8 cellular contexts compared by ENCODE assay signal in the genomic region with DNA sequence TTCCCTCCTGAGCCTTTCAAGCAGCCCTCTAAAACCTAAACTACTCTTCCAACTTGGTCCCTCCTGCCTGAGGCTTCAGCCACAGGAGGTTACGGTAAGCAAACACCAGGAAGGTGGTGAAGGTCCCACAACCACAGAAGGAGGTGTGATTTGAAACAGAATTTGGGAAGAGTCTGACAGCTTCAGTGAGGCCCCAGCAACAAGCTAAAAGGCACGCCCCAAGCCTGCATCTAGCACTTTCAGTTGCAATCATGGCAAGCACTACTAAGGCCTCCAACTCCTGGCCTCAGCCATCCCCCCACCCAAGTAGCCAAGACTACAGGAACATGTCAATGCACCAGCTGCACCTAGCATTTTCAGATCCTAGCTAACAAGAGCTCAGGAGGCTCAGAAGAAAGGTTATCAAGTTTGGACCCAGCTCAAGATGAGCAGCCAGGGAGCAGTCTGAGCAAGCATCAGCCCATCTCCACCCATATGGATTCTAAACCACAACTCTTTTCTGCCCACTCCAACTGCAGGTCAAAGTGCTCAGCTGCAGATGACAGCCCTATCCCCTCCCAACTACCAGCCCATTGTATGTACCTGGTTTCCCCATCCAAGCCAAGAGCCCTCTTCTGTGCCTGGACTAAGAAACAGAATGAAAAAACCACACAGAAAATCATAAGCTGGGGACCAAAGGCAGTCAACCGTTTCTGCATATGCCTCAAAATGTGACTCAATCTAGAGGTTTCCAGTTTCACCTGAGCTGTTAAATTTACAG. TPM values are rescaled to one million over a fixed set of nuclear protein-coding genes. Genes with fewer than 3 reads are reported as not detected.
DNase-seq lines count a peak whose midpoint lies in the region; ATAC-seq and TF ChIP-seq lines count a peak whose summit lies in the region.

No MANE protein-coding gene starts in this region.

- H4K20me1 ChIP-seq in BLaER1 treated with 17β-estradiol and CSF1 and Interleukin-3, amounts not matched to agents 10 nM and 100 nM: peaks cover 6 to 88% (median 47%) of the 10 kb centered on the region in 11 experiments; a peak in 21 of 22 replicates
- no peaks in the 10 kb centered on the region for H4K20me1 ChIP-seq in mammary epithelial cell (ENCODE audit: insufficient read depth, low read length)

- peaks cover 73 to 96% (median 87%) of the 10 kb centered on the region in 10 experiments for H3K4me1 ChIP-seq in BLaER1 treated with 17β-estradiol and CSF1 and Interleukin-3, amounts not matched to agents 10 nM and 100 nM
- peaks cover 99% of the 10 kb centered on the region for H3K4me1 ChIP-seq in mammary epithelial cell (ENCODE audit: insufficient read depth, low read length)

- intact Hi-C loops in mammary epithelial cell (cut with micrococcal nuclease): no loop called here

- DNase-seq in NB4 (ENCODE audit: low read depth): peak; percentile 86
- DNase-seq in mammary epithelial cell: no peak
- DNase-seq in naive thymus-derived CD8-positive, alpha-beta T cell: peak in 4 of 10 donors; percentile 23 to 79 (median 54)
- no peak for DNase-seq in NCI-H748 (lab: John Stamatoyannopoulos, UW; ENCODE audit: unreplicated experiment)
- DNase-seq in Ammon's horn (ENCODE audit: low spot score): no peak
- no peak for DNase-seq in retina

- H3K4me3 Mint-ChIP-seq in naive thymus-derived CD8-positive, alpha-beta T cell: peak overlapping the region; percentile 61 to 90 (median 86)

- peak overlapping the region; percentile 72 to 86 (median 78); a peak in 21 of 22 replicates for H3K9ac ChIP-seq in BLaER1 treated with 17β-estradiol and CSF1 and Interleukin-3, amounts not matched to agents 10 nM and 100 nM
- H3K9ac ChIP-seq in mammary epithelial cell (ENCODE audit: insufficient read depth, low read length): no peak overlapping the region

- no peaks in the 10 kb centered on the region for H3K27me3 ChIP-seq in BLaER1 treated with 17β-estradiol and CSF1 and Interleukin-3, amounts not matched to agents 10 nM and 100 nM
- no peaks in the 10 kb centered on the region for H3K27me3 ChIP-seq in mammary epithelial cell (ENCODE audit: insufficient read depth, low read length)

- peak; percentile 44 for ATAC-seq in GM19455 (IDR thresholded peaks at IDR 0.05; ENCODE audit: unreplicated experiment)
- no peak for ATAC-seq in naive thymus-derived CD8-positive, alpha-beta T cell

- H3K79me2 ChIP-seq in mammary epithelial cell (ENCODE audit: insufficient read depth, low read length): peaks cover 29% of the 10 kb centered on the region

- 28% methylated on average over 3 of the region's 3 CpGs for WGBS in mammary epithelial cell (ENCODE audit: low coverage, missing lambda C conversion rate)

- TF ChIP-seq CTCF in NB4 (IDR thresholded peaks at IDR 0.05; ENCODE audit: low read depth, low read length) (no peak), mammary epithelial cell (conservative IDR thresholded peaks at IDR 0.05 in 1 of 2, IDR thresholded peaks at IDR 0.05 in 1 of 2; ENCODE audit: extremely low read depth in 1 of 2, insufficient read depth in 1 of 2, low read depth in 1 of 2, low read length in 2 of 2) (no peak)

- H3K27ac ChIP-seq in BLaER1 treated with 17β-estradiol and CSF1 and Interleukin-3, amounts not matched to agents 10 nM and 100 nM: peak overlapping the region; percentile 80 to 98 (median 91); a peak in 21 of 22 replicates
- H3K27ac ChIP-seq in mammary epithelial cell (ENCODE audit: insufficient read depth, low read depth, low read length): peak overlapping the region; percentile 67

- H3K27ac Mint-ChIP-seq in naive thymus-derived CD8-positive, alpha-beta T cell: peak overlapping the region; percentile 97 to 100 (median 99)

- H3K9me3 ChIP-seq in BLaER1 treated with 17β-estradiol and CSF1 and Interleukin-3, amounts not matched to agents 10 nM and 100 nM (replicated peaks in 1 of 11): no peaks in the 10 kb centered on the region
- no peaks in the 10 kb centered on the region for H3K9me3 ChIP-seq in mammary epithelial cell (replicated peaks; ENCODE audit: insufficient read depth, low read length)

- POLR2A ChIA-PET in naive thymus-derived CD8-positive, alpha-beta T cell (lab: Charles Lee): interaction anchor here (0.7 to 11.1 kb wide), 20 partner anchors 12 to 283 kb away, joined by 3 to 207 read pairs (median 4); a partner anchor contains a TSS

- CTCF ChIA-PET in mammary epithelial cell (lab: Charles Lee; ENCODE audit: low non-redundant PET): interaction anchor here (0.7 to 0.8 kb wide), 3 partner anchors 9 to 132 kb away, joined by 3 to 10 read pairs (median 4); no protein-coding TSS in a partner anchor

- peak overlapping the region in 6 of 10 experiments; percentile 9 to 63 (median 37); a peak in 9 of 20 replicates for H3K4me3 ChIP-seq in BLaER1 treated with 17β-estradiol and CSF1 and Interleukin-3, amounts not matched to agents 10 nM and 100 nM
- peak overlapping the region; percentile 5 for H3K4me3 ChIP-seq in NB4 (ENCODE audit: low read depth, low read length)
- H3K4me3 ChIP-seq in mammary epithelial cell (replicated peaks in 1 of 3; ENCODE audit: insufficient read depth in 1 of 3, low read depth in 2 of 3, low read length in 3 of 3): no peak overlapping the region

- no peak for TF ChIP-seq POLR2A in NB4 (IDR thresholded peaks at IDR 0.05; ENCODE audit: extremely low read depth, insufficient read length)

- H3K36me3 Mint-ChIP-seq in naive thymus-derived CD8-positive, alpha-beta T cell: peaks cover 0 to 32% (median 11%) of the 10 kb centered on the region in 3 donors

- H3K36me3 ChIP-seq in BLaER1 treated with 17β-estradiol and CSF1 and Interleukin-3, amounts not matched to agents 10 nM and 100 nM: peaks cover 37 to 66% (median 49%) of the 10 kb centered on the region in 11 experiments
- peaks cover 17% of the 10 kb centered on the region for H3K36me3 ChIP-seq in mammary epithelial cell (ENCODE audit: insufficient read depth, low read length)

- no peaks in the 10 kb centered on the region for H3K9me3 Mint-ChIP-seq in naive thymus-derived CD8-positive, alpha-beta T cell

- H2AFZ ChIP-seq in mammary epithelial cell (ENCODE audit: low read depth, low read length): no peak overlapping the region

- in situ Hi-C loops in mammary epithelial cell (cut with MboI; ENCODE audit: low sequenced_read_pairs in 2 of 2): loop anchor here in 1 of 2 donors (5.0 to 10.0 kb wide), 2 partner anchors 135 to 162 kb away; no protein-coding TSS in a partner anchor

- BruUV-seq in mammary epithelial cell (replicated peaks; lab: Mats Ljungman, UMichigan): no TSS peak

- peaks cover 48 to 93% (median 85%) of the 10 kb centered on the region in 4 donors for H3K4me1 Mint-ChIP-seq in naive thymus-derived CD8-positive, alpha-beta T cell

- dilution Hi-C loops in mammary epithelial cell (cut with HindIII; ENCODE audit: low sequenced_read_pairs): no loop called here

- peak overlapping the region; percentile 84 to 96 (median 90) for H3K4me2 ChIP-seq in BLaER1 treated with 17β-estradiol and CSF1 and Interleukin-3, amounts not matched to agents 10 nM and 100 nM
- peak overlapping the region; percentile 68 for H3K4me2 ChIP-seq in mammary epithelial cell (ENCODE audit: insufficient read depth, low read depth, low read length)

- no peaks in the 10 kb centered on the region for H3K27me3 Mint-ChIP-seq in naive thymus-derived CD8-positive, alpha-beta T cell

RNA-seq across cellular contexts. Expression of a gene that starts 10.4 kb away (rescaled TPM):
- 100 to 1,000 TPM; 494 to 702 TPM for total RNA-seq in mammary epithelial cell
- polyA plus RNA-seq in mammary epithelial cell: 130 TPM
- polyA minus RNA-seq in mammary epithelial cell: 1,418 TPM
- total RNA-seq in naive thymus-derived CD8-positive, alpha-beta T cell: 100 to 1,000 TPM; 227 to 231 TPM
- 10 to 100 TPM in 1 of 3 donors, 1 to 10 TPM in 2; 7.7 to 19.8 (median 9.4) TPM for polyA plus RNA-seq in naive thymus-derived CD8-positive, alpha-beta T cell

RNA-seq across cellular contexts. Expression of a gene that starts 16.6 kb away (rescaled TPM):
- total RNA-seq in mammary epithelial cell: 1,000 to 10,000 TPM; 1,183 to 1,218 TPM
- polyA plus RNA-seq in mammary epithelial cell: 1,634 TPM
- 1,987 TPM for polyA minus RNA-seq in mammary epithelial cell
- total RNA-seq in naive thymus-derived CD8-positive, alpha-beta T cell: 1,000 to 10,000 TPM; 2,038 to 2,092 TPM
- polyA plus RNA-seq in naive thymus-derived CD8-positive, alpha-beta T cell: 1,000 to 10,000 TPM; 1,637 to 2,152 (median 1,960) TPM

RNA-seq across cellular contexts. Expression of a gene that starts 34.3 kb away (rescaled TPM):
- 10 to 100 TPM in 1 of 2 donors, 1 to 10 TPM in 1; 7.8 to 18.5 TPM for total RNA-seq in mammary epithelial cell
- polyA plus RNA-seq in mammary epithelial cell: 12.2 TPM
- polyA minus RNA-seq in mammary epithelial cell: 11.7 TPM
- total RNA-seq in naive thymus-derived CD8-positive, alpha-beta T cell: 10 to 100 TPM; 46.4 to 50.9 TPM
- 10 to 100 TPM; 12.8 to 24.4 (median 16.9) TPM for polyA plus RNA-seq in naive thymus-derived CD8-positive, alpha-beta T cell

RNA-seq across cellular contexts. Expression of a gene that starts 44.6 kb away (rescaled TPM):
- total RNA-seq in mammary epithelial cell: 100 to 1,000 TPM; 157 to 169 TPM
- 39.3 TPM for polyA plus RNA-seq in mammary epithelial cell
- 227 TPM for polyA minus RNA-seq in mammary epithelial cell
- total RNA-seq in naive thymus-derived CD8-positive, alpha-beta T cell: 100 to 1,000 TPM; 170 to 178 TPM
- polyA plus RNA-seq in naive thymus-derived CD8-positive, alpha-beta T cell: 10 to 100 TPM; 15.8 to 32.6 (median 21.5) TPM

RNA-seq across cellular contexts. Expression of a gene that starts 55.5 kb away (rescaled TPM):
- total RNA-seq in mammary epithelial cell: 10 to 100 TPM; 21.0 to 46.6 TPM
- 20.7 TPM for polyA plus RNA-seq in mammary epithelial cell
- polyA minus RNA-seq in mammary epithelial cell: 25.2 TPM
- 100 to 1,000 TPM; 251 to 255 TPM for total RNA-seq in naive thymus-derived CD8-positive, alpha-beta T cell
- polyA plus RNA-seq in naive thymus-derived CD8-positive, alpha-beta T cell: 10 to 100 TPM; 14.8 to 23.7 (median 15.7) TPM

Comparison
In these comparisons a context has a peak if more than half of its experiments do, and no peak if none do; other contexts are left out.
1. H3K4me3 ChIP-seq: peak in BLaER1 treated with 17β-estradiol and CSF1 and Interleukin-3, amounts not matched to agents 10 nM and 100 nM (6 of 10) and NB4 (single experiment); none in mammary epithelial cell (0 of 3).